Comparison of ENCODE assay signal across 28 cellular contexts in genomic region chr19:831407-832369, GRCh38. TPM values are rescaled to one million over a fixed set of nuclear protein-coding genes. Genes with fewer than 3 reads are reported as not detected.
"Had no signal": no experiment of that assay in that cellular context is flagged by ENCODE, and none has a peak within 500 bp of the region (broad histone marks: within the 10 kb centered on the region; RNA-seq: fewer than 3 reads in every experiment).

No MANE protein-coding gene starts in this region.

- H3K4me1 Mint-ChIP-seq: activated naive CD8-positive, alpha-beta T cell treated with anti-CD3 and anti-CD28 coated beads, Interleukin-2, amount 50 U/mL, for 24 hours; natural killer cell had no signal

- H3K4me3 ChIP-seq: cardiac muscle cell, left lung, skin epidermis, upper lobe of left lung had no signal

- H2AFZ ChIP-seq: parathyroid adenoma had no signal

- H3K4me3 Mint-ChIP-seq: activated CD8-positive, alpha-beta T cell treated with anti-CD3 and anti-CD28 coated beads, Interleukin-2, amount 10 ng/mL, durations not matched to agents 7 days and 5 days; activated naive CD8-positive, alpha-beta T cell treated with anti-CD3 and anti-CD28 coated beads, Interleukin-2, amount 50 U/mL, for 24 hours; activated T-helper 1 cell treated with anti-CD3 and anti-CD28 coated beads, Interleukin-12 subunit alpha, Interleukin-12 subunit beta, Interleukin-2, Interleukin-4 antibody, amounts not matched to agents 30 ng/mL and 10 ng/mL and 1 ng/mL, durations not matched to agents 14 hours and 24 hours and 36 hours; natural killer cell; T-helper 2 cell treated with Interferon-gamma antibody and Interleukin-4, amounts not matched to agents 5 μg/mL and 100 μg/mL, for 36 hours had no signal

- H3K27me3 ChIP-seq: cardiac muscle cell had no signal

- DNase-seq: activated CD4-positive, alpha-beta T cell treated with anti-CD3 and anti-CD28 coated beads for 1 hour; activated CD4-positive, alpha-beta T cell treated with anti-CD3 and anti-CD28 coated beads, Interleukin-2, amount 50 U/mL, for 1 hour; activated CD8-positive, alpha-beta T cell treated with anti-CD3 and anti-CD28 coated beads, Interleukin-2, amount 10 ng/mL, durations not matched to agents 7 days and 5 days; activated gamma-delta T cell; activated naive CD4-positive, alpha-beta T cell treated with anti-CD3 and anti-CD28 coated beads, Interleukin-2, amount 50 U/mL, for 16 hours; activated naive CD8-positive, alpha-beta T cell treated with anti-CD3 and anti-CD28 coated beads, Interleukin-2, amount 50 U/mL, for 24 hours; foreskin fibroblast; left lung; midbrain; natural killer cell; stimulated activated CD4-positive, alpha-beta T cell treated with anti-CD3 and anti-CD28 coated beads, Interleukin-15, amount 100 ng/mL, for 24 hours; stimulated activated naive CD4-positive, alpha-beta T cell; upper lobe of left lung; WERI-Rb-1 had no signal

- FAIRE-seq: TTC549 had no signal

- H3K36me3 Mint-ChIP-seq: natural killer cell had no signal

- H3K9me3 ChIP-seq: left lung, neutrophil, upper lobe of left lung had no signal

- H3K9ac ChIP-seq: parathyroid adenoma had no signal

- H3K79me2 ChIP-seq: parathyroid adenoma had no signal

- H3K27ac ChIP-seq: cardiac muscle cell, left lung, neutrophil, parathyroid adenoma, skin epidermis, upper lobe of left lung, WERI-Rb-1 had no signal

- H3K9me3 Mint-ChIP-seq: activated naive CD8-positive, alpha-beta T cell treated with anti-CD3 and anti-CD28 coated beads, Interleukin-2, amount 50 U/mL, for 24 hours; activated T-helper 1 cell treated with anti-CD3 and anti-CD28 coated beads, Interleukin-12 subunit alpha, Interleukin-12 subunit beta, Interleukin-2, Interleukin-4 antibody, amounts not matched to agents 30 ng/mL and 10 ng/mL and 1 ng/mL, durations not matched to agents 14 hours and 24 hours and 36 hours; natural killer cell; T-helper 2 cell treated with Interferon-gamma antibody and Interleukin-4, amounts not matched to agents 5 μg/mL and 100 μg/mL, for 36 hours had no signal

- H3K27ac Mint-ChIP-seq: activated CD8-positive, alpha-beta T cell treated with anti-CD3 and anti-CD28 coated beads, Interleukin-2, amount 10 ng/mL, durations not matched to agents 7 days and 5 days; activated naive CD8-positive, alpha-beta T cell treated with anti-CD3 and anti-CD28 coated beads, Interleukin-2, amount 50 U/mL, for 24 hours; activated T-helper 1 cell treated with anti-CD3 and anti-CD28 coated beads, Interleukin-12 subunit alpha, Interleukin-12 subunit beta, Interleukin-2, Interleukin-4 antibody, amounts not matched to agents 30 ng/mL and 10 ng/mL and 1 ng/mL, durations not matched to agents 14 hours and 24 hours and 36 hours; natural killer cell; T-helper 2 cell treated with Interferon-gamma antibody and Interleukin-4, amounts not matched to agents 5 μg/mL and 100 μg/mL, for 36 hours had no signal

- ATAC-seq: activated CD8-positive, alpha-beta T cell treated with anti-CD3 and anti-CD28 coated beads, Interleukin-2, amount 10 ng/mL, durations not matched to agents 7 days and 5 days; activated naive CD8-positive, alpha-beta T cell treated with anti-CD3 and anti-CD28 coated beads, Interleukin-2, amount 50 U/mL, for 24 hours; left lung; natural killer cell; right cardiac atrium had no signal

- H3K36me3 ChIP-seq: cardiac muscle cell, left lung, neutrophil, upper lobe of left lung, WERI-Rb-1 had no signal

- H3K4me1 ChIP-seq: parathyroid adenoma had no signal

RNA-seq across cellular contexts. Expression of gene AZU1, which starts 4.1 kb away (rescaled TPM):
- total RNA-seq: activated CD8-positive, alpha-beta T cell treated with anti-CD3 and anti-CD28 coated beads, Interleukin-2, amount 10 ng/mL, durations not matched to agents 7 days and 5 days; activated T-helper 1 cell treated with anti-CD3 and anti-CD28 coated beads, Interleukin-12 subunit alpha, Interleukin-12 subunit beta, Interleukin-2, Interleukin-4 antibody, amounts not matched to agents 30 ng/mL and 10 ng/mL and 1 ng/mL, durations not matched to agents 14 hours and 24 hours and 36 hours; epithelial cell of proximal tubule; glomerular endothelial cell; kidney epithelial cell; lung microvascular endothelial cell; pulmonary artery endothelial cell; right cardiac atrium had no signal
- polyA plus RNA-seq: fibroblast of lung had no signal

RNA-seq across cellular contexts. Expression of gene PRTN3, which starts 9.1 kb away (rescaled TPM):
- total RNA-seq: activated CD8-positive, alpha-beta T cell treated with anti-CD3 and anti-CD28 coated beads, Interleukin-2, amount 10 ng/mL, durations not matched to agents 7 days and 5 days; activated T-helper 1 cell treated with anti-CD3 and anti-CD28 coated beads, Interleukin-12 subunit alpha, Interleukin-12 subunit beta, Interleukin-2, Interleukin-4 antibody, amounts not matched to agents 30 ng/mL and 10 ng/mL and 1 ng/mL, durations not matched to agents 14 hours and 24 hours and 36 hours; epithelial cell of proximal tubule; fibroblast of lung; glomerular endothelial cell; kidney epithelial cell; lung microvascular endothelial cell; pulmonary artery endothelial cell; right cardiac atrium had no signal
- polyA plus RNA-seq: fibroblast of lung, right cardiac atrium had no signal

RNA-seq across cellular contexts. Expression of gene PLPPR3, which starts 9.9 kb away (rescaled TPM):
- total RNA-seq: activated CD8-positive, alpha-beta T cell treated with anti-CD3 and anti-CD28 coated beads, Interleukin-2, amount 10 ng/mL, durations not matched to agents 7 days and 5 days; activated T-helper 1 cell treated with anti-CD3 and anti-CD28 coated beads, Interleukin-12 subunit alpha, Interleukin-12 subunit beta, Interleukin-2, Interleukin-4 antibody, amounts not matched to agents 30 ng/mL and 10 ng/mL and 1 ng/mL, durations not matched to agents 14 hours and 24 hours and 36 hours; natural killer cell; right cardiac atrium had no signal

RNA-seq across cellular contexts. Expression of gene ELANE, which starts 20.4 kb away (rescaled TPM):
- total RNA-seq: activated CD8-positive, alpha-beta T cell treated with anti-CD3 and anti-CD28 coated beads, Interleukin-2, amount 10 ng/mL, durations not matched to agents 7 days and 5 days; activated T-helper 1 cell treated with anti-CD3 and anti-CD28 coated beads, Interleukin-12 subunit alpha, Interleukin-12 subunit beta, Interleukin-2, Interleukin-4 antibody, amounts not matched to agents 30 ng/mL and 10 ng/mL and 1 ng/mL, durations not matched to agents 14 hours and 24 hours and 36 hours; cardiac muscle cell; epithelial cell of proximal tubule; glomerular endothelial cell; lung microvascular endothelial cell; pulmonary artery endothelial cell had no signal
- polyA plus RNA-seq: cardiac muscle cell had no signal
